8 cellular contexts compared by ENCODE assay signal in the genomic region with DNA sequence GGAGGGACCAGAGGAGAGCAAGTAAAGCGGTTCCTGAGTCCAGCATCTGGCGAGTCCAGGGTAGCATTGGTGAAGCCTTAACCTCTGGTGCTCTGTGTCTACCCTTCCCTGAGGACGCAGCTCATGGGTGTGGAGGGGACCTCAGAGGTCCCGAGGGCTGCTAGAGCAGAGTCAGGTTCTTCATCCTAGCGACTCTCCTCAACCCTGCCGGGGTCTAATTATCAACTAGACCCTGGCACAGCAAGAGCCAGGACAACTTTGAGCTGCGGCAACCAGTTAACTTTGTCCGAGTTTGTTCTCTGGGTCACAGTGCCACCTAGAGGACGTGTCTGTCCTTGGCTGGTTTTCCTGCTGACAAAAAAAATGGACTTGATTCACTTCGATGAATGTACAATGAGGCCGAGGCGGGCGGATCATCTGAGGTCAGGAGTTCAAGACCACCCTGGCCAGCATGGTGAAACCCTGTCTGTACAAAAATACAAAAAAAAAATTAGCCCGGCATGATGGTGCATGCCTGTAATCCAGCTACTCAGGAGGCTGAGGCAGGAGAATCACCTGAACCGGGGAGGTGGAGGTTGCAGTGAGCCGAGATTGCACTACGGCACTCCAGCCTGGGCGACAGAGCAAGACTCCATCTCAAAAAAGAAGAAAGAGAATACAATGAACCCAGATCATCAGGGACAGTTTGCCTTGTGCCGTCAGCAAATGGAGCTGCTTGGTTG. TPM values are rescaled to one million over a fixed set of nuclear protein-coding genes. Genes with fewer than 3 reads are reported as not detected.
DNase-seq lines count a peak whose midpoint lies in the region; ATAC-seq and TF ChIP-seq lines count a peak whose summit lies in the region.

No MANE protein-coding gene starts in this region.

- no peak for TF ChIP-seq POLR2A in uterus (IDR thresholded peaks at IDR 0.05)

- H3K4me3 ChIP-seq in astrocyte of the cerebellum (ENCODE audit: low read depth, low read length) (no peak overlapping the region), right cardiac atrium (ENCODE audit: low read length) (no peak overlapping the region), uterus (no peak overlapping the region)

- peaks cover 13% of the 10 kb centered on the region for H3K4me1 ChIP-seq in right cardiac atrium (ENCODE audit: control insufficient read depth, insufficient read depth, low read length)
- peaks cover 6 to 31% of the 10 kb centered on the region in 2 donors for H3K4me1 ChIP-seq in uterus

- H3K27ac ChIP-seq in right cardiac atrium (ENCODE audit: low read length) (peak overlapping the region; percentile 51), uterus (peak overlapping the region; percentile 66 to 78)

- WGBS in right cardiac atrium: 27% methylated on average over 19 of the region's 19 CpGs

- intact Hi-C loops in right cardiac atrium (cut with DNase I): loop anchor here (2.0 to 5.0 kb wide), 2 partner anchors 123 to 126 kb away; no protein-coding TSS in a partner anchor
- intact Hi-C loops in uterus (cut with DNase I; ENCODE audit: low total_unique reads): no loop called here

- H3K27me3 ChIP-seq in right cardiac atrium (ENCODE audit: control insufficient read depth, insufficient read depth) (no peaks in the 10 kb centered on the region), uterus (no peaks in the 10 kb centered on the region)

- H3K9me3 ChIP-seq in right cardiac atrium (ENCODE audit: control insufficient read depth, low read length) (no peaks in the 10 kb centered on the region), uterus (no peaks in the 10 kb centered on the region)

- H3K36me3 ChIP-seq in uterus: no peaks in the 10 kb centered on the region

- ATAC-seq in right cardiac atrium: peak; percentile 42 to 44

- peak; percentile 79 for TF ChIP-seq CTCF in astrocyte of the cerebellum (IDR thresholded peaks at IDR 0.05; ENCODE audit: low read depth, low read length, missing control alignments)
- TF ChIP-seq CTCF in uterus (IDR thresholded peaks at IDR 0.05): peak; percentile 81 to 88 (median 84)

- peak; percentile 41 for DNase-seq in NCI-H1092 treated with DMSO at 0.1 percent for 48 hours (lab: John Stamatoyannopoulos, UW)
- no peak for DNase-seq in NCI-H1092 (lab: John Stamatoyannopoulos, UW)
- DNase-seq in NCI-H1694 (lab: John Stamatoyannopoulos, UW): peak; percentile 71
- peak; percentile 54 for DNase-seq in T1000 (lab: John Stamatoyannopoulos, UW)
- peak; percentile 70 for DNase-seq in astrocyte of the cerebellum (ENCODE audit: low read depth)
- peak; percentile 64 to 88 (median 83) for DNase-seq in right cardiac atrium
- peak; percentile 87 for DNase-seq in retina
- DNase-seq in uterus: peak; percentile 82

- in situ Hi-C loops in astrocyte of the cerebellum (cut with HindIII; ENCODE audit: low sequenced_read_pairs): no loop called here

RNA-seq across cellular contexts. Expression of a gene that starts 24.9 kb away (rescaled TPM):
- total RNA-seq in right cardiac atrium (under 1 TPM; 0.28 to 0.97 (median 0.82) TPM), uterus (1 to 10 TPM in 2 of 4 donors, not detected in 2; 1.3 to 2.0 TPM)
- 0.77 TPM for polyA plus RNA-seq in right cardiac atrium

RNA-seq across cellular contexts. Expression of a gene that starts 25.6 kb away (rescaled TPM):
- total RNA-seq in right cardiac atrium (1,000 to 10,000 TPM in 1 of 4 donors, 100 to 1,000 TPM in 3; 785 to 1,013 (median 850) TPM), uterus (100 to 1,000 TPM in 1 of 4 donors, 10 to 100 TPM in 3; 28.6 to 204 (median 60.9) TPM)
- polyA plus RNA-seq in right cardiac atrium: 1,226 TPM

RNA-seq across cellular contexts. Expression of a gene that starts 38.3 kb away (rescaled TPM):
- total RNA-seq in right cardiac atrium (1 to 10 TPM; 1.3 to 4.3 (median 1.6) TPM), uterus (1 to 10 TPM in 3 of 4 donors, not detected in 1; 1.5 to 6.8 (median 2.9) TPM)
- polyA plus RNA-seq in right cardiac atrium: 2.9 TPM

RNA-seq across cellular contexts. Expression of a gene that starts 47.7 kb away (rescaled TPM):
- total RNA-seq in right cardiac atrium: under 1 TPM; 0.08 to 0.39 (median 0.22) TPM
- polyA plus RNA-seq in right cardiac atrium: 0.05 TPM
- total RNA-seq in uterus: 1 to 10 TPM in 1 of 4 donors, under 1 TPM in 1, not detected in 2; 0.15 to 1.2 TPM
